In genomic region chr7:90625562-90625961, GRCh38 we compare ENCODE assay signal across 11 cellular contexts. TPM values are rescaled to one million over a fixed set of nuclear protein-coding genes. Genes with fewer than 3 reads are reported as not detected.
A peak's percentile ranks its signal among the peaks of the same experiment; 100 is the strongest.
DNase-seq lines count a peak whose midpoint lies in the region; ATAC-seq, FAIRE-seq and TF ChIP-seq lines count a peak whose summit lies in the region.
"Had no signal": no experiment of that assay in that cellular context is flagged by ENCODE, and none has a peak within 500 bp of the region (broad histone marks: within the 10 kb centered on the region; RNA-seq: fewer than 3 reads in every experiment).

No MANE protein-coding gene starts in this region.

- H3K4me3 Mint-ChIP-seq in nephron progenitor cell: no peak overlapping the region
- H3K4me3 Mint-ChIP-seq: activated naive CD4-positive, alpha-beta T cell treated with anti-CD3 and anti-CD28 coated beads, Interleukin-2, amount 50 U/mL, for 24 hours had no signal

- ATAC-seq in lower lobe of right lung (peak in 1 of 2 donors; percentile 37), HG03342 (IDR thresholded peaks at IDR 0.05; ENCODE audit: unreplicated experiment) (no peak)
- ATAC-seq in stimulated activated naive CD8-positive, alpha-beta T cell treated with anti-CD3 and anti-CD28 coated beads, Interleukin-15, Interleukin-2, amounts not matched to agents 100 U/mL and 50 U/mL, for 24 hours: no peak

- TF ChIP-seq CTCF in brain microvascular endothelial cell (IDR thresholded peaks at IDR 0.05; ENCODE audit: low read depth, low read length, missing control alignments): no peak
- TF ChIP-seq CTCF in lower lobe of right lung (IDR thresholded peaks at IDR 0.05): no peak
- TF ChIP-seq CTCF in nephron progenitor cell (IDR thresholded peaks at IDR 0.05): no peak

- no peak overlapping the region for H3K27ac Mint-ChIP-seq in nephron progenitor cell
- H3K27ac Mint-ChIP-seq: activated naive CD4-positive, alpha-beta T cell treated with anti-CD3 and anti-CD28 coated beads, Interleukin-2, amount 50 U/mL, for 24 hours had no signal

- intact Hi-C loops in lower lobe of right lung (cut with DNase I): loop anchor here (5.0 kb wide), 1 partner anchor 73 kb away; no protein-coding TSS in a partner anchor

- FAIRE-seq in small intestine (lab: Jason Lieb, UNC): no peak
- FAIRE-seq: keratinocyte had no signal

- in situ Hi-C loops in brain microvascular endothelial cell (cut with HindIII; ENCODE audit: low pct_ligation_motif_present, low sequenced_read_pairs): no loop called here

- H3K4me3 ChIP-seq in brain microvascular endothelial cell (ENCODE audit: low read depth, low read length) (peak overlapping the region; percentile 20), lower lobe of right lung (peak overlapping the region; percentile 23), small intestine (ENCODE audit: low read depth in 1 of 2, low read length in 2 of 2) (no peak overlapping the region)

- H3K27me3 Mint-ChIP-seq in nephron progenitor cell (ENCODE audit: low read depth, poor library complexity): no peaks in the 10 kb centered on the region

- H3K36me3 Mint-ChIP-seq in nephron progenitor cell (ENCODE audit: low read depth): no peaks in the 10 kb centered on the region
- H3K36me3 Mint-ChIP-seq: activated naive CD4-positive, alpha-beta T cell treated with anti-CD3 and anti-CD28 coated beads, Interleukin-2, amount 50 U/mL, for 24 hours had no signal

- DNase-seq in COLO668 (lab: John Stamatoyannopoulos, UW; ENCODE audit: unreplicated experiment) (peak; percentile 41), NCI-H146 treated with DMSO at 0.1 percent for 48 hours (lab: John Stamatoyannopoulos, UW; ENCODE audit: unreplicated experiment) (peak; percentile 11), brain microvascular endothelial cell (peak; percentile 35), lower lobe of right lung (no peak), nephron progenitor cell (no peak), small intestine (no peak)
- DNase-seq in stimulated activated naive CD8-positive, alpha-beta T cell treated with anti-CD3 and anti-CD28 coated beads, Interleukin-15, Interleukin-2, amounts not matched to agents 100 U/mL and 50 U/mL, for 24 hours: no peak
- DNase-seq: DND-41 had no signal

- no peaks in the 10 kb centered on the region for H3K36me3 ChIP-seq in brain microvascular endothelial cell (replicated peaks)
- no peaks in the 10 kb centered on the region for H3K36me3 ChIP-seq in lower lobe of right lung
- no peaks in the 10 kb centered on the region for H3K36me3 ChIP-seq in small intestine (ENCODE audit: control insufficient read depth in 2 of 2, insufficient read depth in 2 of 2, low read length in 2 of 2)

- no peaks in the 10 kb centered on the region for H3K9me3 Mint-ChIP-seq in nephron progenitor cell
- H3K9me3 Mint-ChIP-seq: activated naive CD4-positive, alpha-beta T cell treated with anti-CD3 and anti-CD28 coated beads, Interleukin-2, amount 50 U/mL, for 24 hours had no signal

- H3K27me3 ChIP-seq in brain microvascular endothelial cell (replicated peaks) (no peaks in the 10 kb centered on the region), lower lobe of right lung (ENCODE audit: low read depth) (no peaks in the 10 kb centered on the region), small intestine (ENCODE audit: control insufficient read depth in 2 of 2, insufficient read depth in 2 of 2, low read length in 2 of 2) (no peaks in the 10 kb centered on the region)

- H3K9me3 ChIP-seq in lower lobe of right lung (no peaks in the 10 kb centered on the region), small intestine (ENCODE audit: control insufficient read depth, low read depth) (no peaks in the 10 kb centered on the region)

- H3K27ac ChIP-seq in brain microvascular endothelial cell: peak overlapping the region; percentile 46
- no peak overlapping the region for H3K27ac ChIP-seq in lower lobe of right lung
- no peak overlapping the region for H3K27ac ChIP-seq in small intestine (ENCODE audit: low read depth in 1 of 2, low read length in 1 of 2)

- H3K4me1 ChIP-seq in lower lobe of right lung (peaks cover 60% of the 10 kb centered on the region), small intestine (ENCODE audit: control insufficient read depth in 2 of 2, insufficient read depth in 1 of 2, low read depth in 1 of 2, low read length in 1 of 2) (no peaks in the 10 kb centered on the region)

- H3K4me1 Mint-ChIP-seq in nephron progenitor cell: peaks cover 46% of the 10 kb centered on the region
- H3K4me1 Mint-ChIP-seq: activated naive CD4-positive, alpha-beta T cell treated with anti-CD3 and anti-CD28 coated beads, Interleukin-2, amount 50 U/mL, for 24 hours had no signal

- 51 to 74% (median 74%) methylated on average over 3 of the region's 3 CpGs for whole genome bisulfite sequencing in small intestine, 3 donors

RNA-seq across cellular contexts. Expression of gene CDK14, which starts 29.4 kb away (rescaled TPM):
- 58.6 TPM for total RNA-seq in lower lobe of right lung
- polyA plus RNA-seq in small intestine: 1 to 10 TPM in 2 of 3 donors, not detected in 1; 1.1 to 2.0 TPM

Comparison
In these comparisons a context has a peak if more than half of its experiments do, and no peak if none do; other contexts are left out.
1. DNase-seq: peak in COLO668 (single experiment), NCI-H146 treated with DMSO at 0.1 percent for 48 hours (single experiment) and brain microvascular endothelial cell (single experiment); none in lower lobe of right lung (single experiment), stimulated activated naive CD8-positive, alpha-beta T cell treated with anti-CD3 and anti-CD28 coated beads, Interleukin-15, Interleukin-2, amounts not matched to agents 100 U/mL and 50 U/mL, for 24 hours (single experiment), nephron progenitor cell (single experiment) and small intestine (single experiment).
2. H3K4me3 ChIP-seq: peak in brain microvascular endothelial cell (single experiment) and lower lobe of right lung (single experiment); none in small intestine (0 of 2).